In the genomic region with DNA sequence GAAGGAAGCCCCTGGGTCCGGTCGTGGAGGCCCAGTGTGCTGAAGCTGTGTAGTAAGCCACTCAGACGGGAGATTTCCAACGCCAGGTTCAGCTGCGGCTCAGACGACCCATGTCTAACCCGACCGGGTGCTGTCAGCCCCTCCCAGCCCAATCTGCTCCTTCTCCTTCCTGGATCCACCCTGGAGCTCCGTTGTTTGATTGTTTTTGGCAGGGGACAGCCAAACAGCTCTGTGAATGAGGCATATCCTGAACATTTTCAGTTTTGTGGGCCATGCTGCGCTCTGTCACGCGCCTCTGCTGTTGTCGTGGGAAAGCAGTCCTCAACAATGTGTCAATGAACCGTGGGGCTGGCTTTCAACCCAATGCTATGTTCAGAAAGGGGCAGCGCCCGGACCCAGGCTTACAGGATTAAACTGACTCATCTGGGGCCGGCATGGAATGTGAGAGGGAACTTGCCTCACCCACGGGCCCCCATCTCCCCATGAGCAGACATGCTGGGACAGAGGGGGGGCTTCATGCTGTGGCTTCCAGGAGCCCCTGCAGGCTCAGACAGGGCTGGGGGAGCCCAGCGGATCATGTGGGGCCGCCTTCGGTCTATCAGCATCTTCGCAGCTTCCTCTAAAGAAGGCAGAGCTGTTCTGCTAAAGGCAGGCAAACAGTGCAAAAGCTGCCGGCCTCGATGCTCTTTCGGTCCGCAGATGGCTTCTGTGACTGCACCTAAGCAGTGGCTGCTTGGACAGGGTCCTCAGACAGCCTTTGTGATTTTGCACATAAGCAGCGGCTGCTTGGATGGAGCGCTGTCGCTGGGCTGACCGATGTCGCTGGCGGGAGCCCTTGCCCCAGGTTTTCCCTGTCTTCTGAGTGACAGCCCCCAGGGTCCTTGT, we compare ENCODE assay signal across 10 cellular contexts.
A peak's percentile ranks its signal among the peaks of the same experiment; 100 is the strongest.
DNase-seq lines count a peak whose midpoint lies in the region; ATAC-seq and TF ChIP-seq lines count a peak whose summit lies in the region.
"Had no signal": no experiment of that assay in that cellular context is flagged by ENCODE, and none has a peak within 500 bp of the region (broad histone marks: within the 10 kb centered on the region; RNA-seq: fewer than 3 reads in every experiment).

No MANE protein-coding gene starts in this region.

- no peak overlapping the region for H3K27ac Mint-ChIP-seq in effector memory CD8-positive, alpha-beta T cell
- no peak overlapping the region for H3K27ac Mint-ChIP-seq in WTC11
- H3K27ac Mint-ChIP-seq: stimulated activated naive CD8-positive, alpha-beta T cell treated with anti-CD3 and anti-CD28 coated beads, Interleukin-15, Interleukin-2, amounts not matched to agents 100 ng/mL and 50 ng/mL, for 24 hours had no signal

- no peaks in the 10 kb centered on the region for H3K36me3 Mint-ChIP-seq in effector memory CD8-positive, alpha-beta T cell (ENCODE audit: insufficient read depth)
- H3K36me3 Mint-ChIP-seq in WTC11: no peaks in the 10 kb centered on the region

- no peak overlapping the region for H2AFZ ChIP-seq in hepatocyte

- H3K4me3 Mint-ChIP-seq in effector memory CD8-positive, alpha-beta T cell: no peak overlapping the region
- no peak overlapping the region for H3K4me3 Mint-ChIP-seq in WTC11
- H3K4me3 Mint-ChIP-seq: central memory CD8-positive, alpha-beta T cell; stimulated activated naive CD8-positive, alpha-beta T cell treated with anti-CD3 and anti-CD28 coated beads, Interleukin-15, Interleukin-2, amounts not matched to agents 100 ng/mL and 50 ng/mL, for 24 hours had no signal

- H3K4me3 ChIP-seq in H7 (ENCODE audit: insufficient read depth, low read depth, low read length) (no peak overlapping the region), body of pancreas (no peak overlapping the region), hepatocyte (no peak overlapping the region), skeletal muscle satellite cell (ENCODE audit: low read length) (peak overlapping the region; percentile 18)

- intact Hi-C loops in body of pancreas (cut with DNase I): no loop called here

- 83 to 85% methylated on average over 22 to 32 of the region's 32 CpGs for WGBS in body of pancreas, 2 donors
- WGBS in hepatocyte (ENCODE audit: low lambda C conversion rate, missing lambda C conversion rate): 77% methylated on average over 32 of the region's 32 CpGs

- H3K4me2 ChIP-seq in hepatocyte (no peak overlapping the region), skeletal muscle satellite cell (ENCODE audit: low read length) (peak overlapping the region; percentile 72)

- DNase-seq in H7 (peak; percentile 37), body of pancreas (peak in 2 of 4 donors; percentile 5 to 6), hepatocyte (ENCODE audit: low spot score) (no peak), amygdala (lab: John Stamatoyannopoulos, UW) (no peak), WTC11 (ENCODE audit: low spot score) (no peak)
- no peak for DNase-seq in effector memory CD8-positive, alpha-beta T cell
- no peak for DNase-seq in activated CD8-positive, alpha-beta memory T cell treated with anti-CD3 and anti-CD28 coated beads for 24 hours

- peaks cover 4% of the 10 kb centered on the region for H3K4me1 ChIP-seq in body of pancreas
- H3K4me1 ChIP-seq in hepatocyte (ENCODE audit: insufficient read depth): peaks cover 25% of the 10 kb centered on the region
- peaks cover 27% of the 10 kb centered on the region for H3K4me1 ChIP-seq in skeletal muscle satellite cell (ENCODE audit: control insufficient read depth, insufficient read depth, low read length)

- no peaks in the 10 kb centered on the region for H4K20me1 ChIP-seq in hepatocyte (ENCODE audit: insufficient read depth, poor library complexity, severe bottlenecking)

- TF ChIP-seq CTCF in body of pancreas (IDR thresholded peaks at IDR 0.05) (no peak), hepatocyte (IDR thresholded peaks at IDR 0.05; ENCODE audit: poor library complexity) (no peak), WTC11 (IDR thresholded peaks at IDR 0.05) (no peak)

- no peaks in the 10 kb centered on the region for H3K9me2 ChIP-seq in hepatocyte (replicated peaks; ENCODE audit: insufficient read depth)

- H3K36me3 ChIP-seq in H7 (replicated peaks; ENCODE audit: control insufficient read depth, insufficient read depth, low read length): no peaks in the 10 kb centered on the region
- H3K36me3 ChIP-seq in body of pancreas (replicated peaks in 1 of 2; ENCODE audit: insufficient read depth in 1 of 2, low read depth in 2 of 2): no peaks in the 10 kb centered on the region
- no peaks in the 10 kb centered on the region for H3K36me3 ChIP-seq in hepatocyte (replicated peaks; ENCODE audit: insufficient read depth, low read depth)
- H3K36me3 ChIP-seq in skeletal muscle satellite cell (ENCODE audit: insufficient read depth, low read length): no peaks in the 10 kb centered on the region

- no peaks in the 10 kb centered on the region for H3K79me2 ChIP-seq in hepatocyte

- ATAC-seq in body of pancreas (peak; percentile 9), WTC11 (no peak)
- ATAC-seq in effector memory CD8-positive, alpha-beta T cell (replicated peaks): no peak

- peaks cover 8 to 66% of the 10 kb centered on the region in 2 donors for H3K27me3 Mint-ChIP-seq in effector memory CD8-positive, alpha-beta T cell
- no peaks in the 10 kb centered on the region for H3K27me3 Mint-ChIP-seq in WTC11 (ENCODE audit: low read depth)
- H3K27me3 Mint-ChIP-seq: stimulated activated naive CD8-positive, alpha-beta T cell treated with anti-CD3 and anti-CD28 coated beads, Interleukin-15, Interleukin-2, amounts not matched to agents 100 ng/mL and 50 ng/mL, for 24 hours had no signal

- peak overlapping the region; percentile 69 for H3K9ac ChIP-seq in skeletal muscle satellite cell (ENCODE audit: low read depth, low read length)

- no peaks in the 10 kb centered on the region for H3K27me3 ChIP-seq in H7 (ENCODE audit: control insufficient read depth, insufficient read depth, low read length)
- H3K27me3 ChIP-seq in body of pancreas: no peaks in the 10 kb centered on the region
- H3K27me3 ChIP-seq in hepatocyte: no peaks in the 10 kb centered on the region
- no peaks in the 10 kb centered on the region for H3K27me3 ChIP-seq in skeletal muscle satellite cell (ENCODE audit: control insufficient read depth, insufficient read depth, low read length)

- CTCF ChIA-PET in WTC11 (lab: Charles Lee): interaction anchor here (0.9 to 2.1 kb wide), 2 partner anchors 52 to 113 kb away, joined by 3 to 6 read pairs; no protein-coding TSS in a partner anchor

- H3K4me1 Mint-ChIP-seq in effector memory CD8-positive, alpha-beta T cell (ENCODE audit: low read depth in 2 of 2): no peaks in the 10 kb centered on the region
- peaks cover 4% of the 10 kb centered on the region; the same call in 1 of the 2 replicates for H3K4me1 Mint-ChIP-seq in WTC11
- H3K4me1 Mint-ChIP-seq: central memory CD8-positive, alpha-beta T cell had no signal

- H3K27ac ChIP-seq in body of pancreas (no peak overlapping the region), hepatocyte (peak overlapping the region; percentile 72)

- TF ChIP-seq POLR2A in body of pancreas (IDR thresholded peaks at IDR 0.05): no peak

- POLR2A ChIA-PET in WTC11 (lab: Charles Lee): no interaction called here

- H3K9me3 ChIP-seq in body of pancreas (no peaks in the 10 kb centered on the region), hepatocyte (ENCODE audit: low read depth) (no peaks in the 10 kb centered on the region), skeletal muscle satellite cell (replicated peaks; ENCODE audit: low read length) (no peaks in the 10 kb centered on the region)

- H3K9me3 Mint-ChIP-seq in effector memory CD8-positive, alpha-beta T cell: no peaks in the 10 kb centered on the region
- no peaks in the 10 kb centered on the region for H3K9me3 Mint-ChIP-seq in WTC11
- H3K9me3 Mint-ChIP-seq: central memory CD8-positive, alpha-beta T cell; stimulated activated naive CD8-positive, alpha-beta T cell treated with anti-CD3 and anti-CD28 coated beads, Interleukin-15, Interleukin-2, amounts not matched to agents 100 ng/mL and 50 ng/mL, for 24 hours had no signal

TF ChIP-seq in WTC11, 78 proteins besides CTCF, POLR2A, EP300 and RAD21:
- TF ChIP-seq, protein P1, sequence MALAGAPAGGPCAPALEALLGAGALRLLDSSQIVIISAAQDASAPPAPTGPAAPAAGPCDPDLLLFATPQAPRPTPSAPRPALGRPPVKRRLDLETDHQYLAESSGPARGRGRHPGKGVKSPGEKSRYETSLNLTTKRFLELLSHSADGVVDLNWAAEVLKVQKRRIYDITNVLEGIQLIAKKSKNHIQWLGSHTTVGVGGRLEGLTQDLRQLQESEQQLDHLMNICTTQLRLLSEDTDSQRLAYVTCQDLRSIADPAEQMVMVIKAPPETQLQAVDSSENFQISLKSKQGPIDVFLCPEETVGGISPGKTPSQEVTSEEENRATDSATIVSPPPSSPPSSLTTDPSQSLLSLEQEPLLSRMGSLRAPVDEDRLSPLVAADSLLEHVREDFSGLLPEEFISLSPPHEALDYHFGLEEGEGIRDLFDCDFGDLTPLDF (CRISPR knock-in tag; IDR thresholded peaks at IDR 0.05): no peak
- TF ChIP-seq JAZF1 (CRISPR knock-in tag; IDR thresholded peaks at IDR 0.05) (no peak), TEAD4 (CRISPR knock-in tag; IDR thresholded peaks at IDR 0.05) (no peak), NFE2L1 (CRISPR knock-in tag; IDR thresholded peaks at IDR 0.05) (no peak)
- TF ChIP-seq, protein P2, sequence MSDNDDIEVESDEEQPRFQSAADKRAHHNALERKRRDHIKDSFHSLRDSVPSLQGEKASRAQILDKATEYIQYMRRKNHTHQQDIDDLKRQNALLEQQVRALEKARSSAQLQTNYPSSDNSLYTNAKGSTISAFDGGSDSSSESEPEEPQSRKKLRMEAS (CRISPR knock-in tag; IDR thresholded peaks at IDR 0.05): no peak
